8 cellular contexts compared by ENCODE assay signal in genomic region chr3:49802719-49803463, GRCh38. TPM values are rescaled to one million over a fixed set of nuclear protein-coding genes. Genes with fewer than 3 reads are reported as not detected.
A peak's percentile ranks its signal among the peaks of the same experiment; 100 is the strongest.
DNase-seq lines count a peak whose midpoint lies in the region; ATAC-seq, FAIRE-seq and TF ChIP-seq lines count a peak whose summit lies in the region.

INKA1 (plus strand) TSS chr3:49803261; CDS start chr3:49803393, 132 bp downstream.

- peaks cover 32% of the 10 kb centered on the region for H3K4me1 Mint-ChIP-seq in activated CD4-positive, alpha-beta T cell treated with anti-CD3 and anti-CD28 coated beads, Interleukin-2, amount 10 ng/mL, durations not matched to agents 7 days and 5 days

- peak within 1 kb of the TSS; percentile 50; the same call in 1 of the 2 replicates for H3K9ac ChIP-seq in HepG2 (ENCODE audit: insufficient read depth, low read depth, low read length)

- H2AFZ ChIP-seq in HepG2 (ENCODE audit: low read length): no peak within 1 kb of the TSS

- peak; percentile 77 for TF ChIP-seq CTCF in AG10803 (conservative IDR thresholded peaks at IDR 0.05; ENCODE audit: low read length)
- TF ChIP-seq CTCF in HepG2 (CRISPR knock-in tag; IDR thresholded peaks at IDR 0.05): peak; percentile 100

- no peaks in the 10 kb centered on the region for H3K79me2 ChIP-seq in HepG2 (ENCODE audit: insufficient read depth, low read length)

- TF ChIP-seq RAD21 in HepG2 (CRISPR knock-in tag; IDR thresholded peaks at IDR 0.05): peak; percentile 98

- CTCF ChIA-PET in activated CD4-positive, alpha-beta T cell treated with anti-CD3 and anti-CD28 coated beads, Interleukin-2, amount 10 ng/mL, durations not matched to agents 7 days and 5 days (lab: Charles Lee): interaction anchor here (0.6 to 3.1 kb wide), 31 partner anchors 9 to 302 kb away, joined by 3 to 48 read pairs (median 5); partner anchors contain the start of genes AMIGO3, IP6K1, MON1A and UBA7
- CTCF ChIA-PET in HepG2 (lab: Yijun Ruan, JAX; ENCODE audit: low intra/inter-chr PET ratio, low total read pairs): interaction anchor here (1.3 to 2.2 kb wide), 2 partner anchors 36 to 103 kb away, joined by 6 to 27 read pairs; no protein-coding TSS in a partner anchor

- WGBS in HepG2 (ENCODE audit: low lambda C conversion rate): 0% methylated on average over 2 of the region's 71 CpGs

- H3K4me1 ChIP-seq in HepG2 (ENCODE audit: insufficient read depth, low read length): peaks cover 78% of the 10 kb centered on the region

- FAIRE-seq in HepG2 (lab: Jason Lieb, UNC): no peak

- H3K4me3 ChIP-seq in AG10803 (ENCODE audit: low read length) (peak within 1 kb of the TSS; percentile 95), HepG2 (replicated peaks in 1 of 3; ENCODE audit: insufficient read depth in 1 of 3, low read depth in 2 of 3, low read length in 3 of 3) (peak within 1 kb of the TSS; percentile 73 to 89 (median 85))

- no peaks in the 10 kb centered on the region for H3K9me3 Mint-ChIP-seq in activated CD4-positive, alpha-beta T cell treated with anti-CD3 and anti-CD28 coated beads, Interleukin-2, amount 10 ng/mL, durations not matched to agents 7 days and 5 days

- no peaks in the 10 kb centered on the region for H3K9me3 ChIP-seq in HepG2 (ENCODE audit: low read length)

- H3K27me3 ChIP-seq in HepG2 (ENCODE audit: control insufficient read depth in 1 of 2, insufficient read depth in 2 of 2, low read length in 2 of 2): peaks cover 0 to 12% of the 10 kb centered on the region in 2 experiments; a peak in 3 of 5 replicates

- POLR2A ChIA-PET in activated CD4-positive, alpha-beta T cell treated with anti-CD3 and anti-CD28 coated beads, Interleukin-2, amount 10 ng/mL, durations not matched to agents 7 days and 5 days (lab: Charles Lee): interaction anchor here (1.9 kb wide), 1 partner anchor 11 kb away, joined by 4 read pairs; the partner anchor contains the start of gene UBA7
- POLR2A ChIA-PET in HepG2 (lab: Yijun Ruan, JAX): interaction anchor here (0.5 to 2.8 kb wide), 11 partner anchors 11 to 126 kb away, joined by 3 to 22 read pairs (median 4); partner anchors contain the start of genes IP6K1 and UBA7

- H3K4me3 Mint-ChIP-seq in activated CD4-positive, alpha-beta T cell treated with anti-CD3 and anti-CD28 coated beads, Interleukin-2, amount 10 ng/mL, durations not matched to agents 7 days and 5 days: peak within 1 kb of the TSS; percentile 78

- ATAC-seq in GM18873 (IDR thresholded peaks at IDR 0.05; ENCODE audit: low FRiP score, unreplicated experiment) (peak; percentile 40), HG03139 (IDR thresholded peaks at IDR 0.05; ENCODE audit: unreplicated experiment) (peak; percentile 37), HepG2 (peak; percentile 77)

- intact Hi-C loops in HepG2 (cut with micrococcal nuclease; ENCODE audit: unreplicated experiment): loop anchor here (1.0 kb wide), 2 partner anchors 36 to 103 kb away; no protein-coding TSS in a partner anchor

- no peaks in the 10 kb centered on the region for H3K36me3 ChIP-seq in HepG2 (replicated peaks in 1 of 2; ENCODE audit: control insufficient read depth in 1 of 2, insufficient read depth in 2 of 2, low read length in 2 of 2)

- no peak within 1 kb of the TSS for H3K27ac ChIP-seq in HepG2 (ENCODE audit: extremely low read length, insufficient read depth, low read length)

- peaks cover 14% of the 10 kb centered on the region for H3K27me3 Mint-ChIP-seq in activated CD4-positive, alpha-beta T cell treated with anti-CD3 and anti-CD28 coated beads, Interleukin-2, amount 10 ng/mL, durations not matched to agents 7 days and 5 days

- in situ Hi-C loops in HepG2 (cut with HindIII; ENCODE audit: extremely low pct_ligation_motif_present, low pct_unique_long_range_greater_than_20kb): loop anchor here (10.0 kb wide), 1 partner anchor 102 kb away; the partner anchor contains the start of gene MST1R

- DNase-seq in AG10803 (ENCODE audit: low read depth) (peak; percentile 79), NCI-H510A (lab: John Stamatoyannopoulos, UW) (peak; percentile 75), dedifferentiated amniotic fluid mesenchymal stem cell (ENCODE audit: extremely low spot score) (peak; percentile 81), HepG2 (ENCODE audit: low spot score) (peak; percentile 75)
- peak; percentile 92 for DNase-seq in activated CD4-positive, alpha-beta T cell treated with anti-CD3 and anti-CD28 coated beads, Interleukin-2, amount 10 ng/mL, durations not matched to agents 7 days and 5 days
- peak; percentile 87 to 88 for DNase-seq in stimulated activated CD4-positive, alpha-beta T cell treated with anti-CD3 and anti-CD28 coated beads, Interleukin-2, amount 100 ng/mL, for 48 hours

- peak within 1 kb of the TSS; percentile 93 for H3K4me2 ChIP-seq in HepG2 (ENCODE audit: low read depth, low read length)

- TF ChIP-seq POLR2A in HepG2 (IDR thresholded peaks at IDR 0.05; ENCODE audit: insufficient read depth in 1 of 2, low read depth in 2 of 2, low read length in 2 of 2): no peak

- TF ChIP-seq EP300 in HepG2 (IDR thresholded peaks at IDR 0.05; ENCODE audit: low read depth in 2 of 2, low read length in 2 of 2) (no peak), HepG2 (CRISPR knock-in tag; IDR thresholded peaks at IDR 0.05; ENCODE audit: borderline replicate concordance) (no peak)

- peak within 1 kb of the TSS; percentile 62 for H3K27ac Mint-ChIP-seq in activated CD4-positive, alpha-beta T cell treated with anti-CD3 and anti-CD28 coated beads, Interleukin-2, amount 10 ng/mL, durations not matched to agents 7 days and 5 days

- no peaks in the 10 kb centered on the region for H4K20me1 ChIP-seq in HepG2 (ENCODE audit: insufficient read depth, low read length)

- no TSS peak for BruUV-seq in HepG2 (replicated peaks; lab: Mats Ljungman, UMichigan)

- peaks cover 7% of the 10 kb centered on the region for H3K36me3 Mint-ChIP-seq in activated CD4-positive, alpha-beta T cell treated with anti-CD3 and anti-CD28 coated beads, Interleukin-2, amount 10 ng/mL, durations not matched to agents 7 days and 5 days (ENCODE audit: low read depth)

TF ChIP-seq in HepG2, 621 proteins besides CTCF, POLR2A, EP300 and RAD21 (continues in another document):
- TF ChIP-seq GPN1 (CRISPR knock-in tag; IDR thresholded peaks at IDR 0.05; ENCODE audit: borderline replicate concordance): 0 out of 2 replicates have a peak, but pooled peaks have one; percentile 40

RNA-seq across cellular contexts. Expression of gene INKA1, which starts in this region (rescaled TPM):
- under 1 TPM; 0.46 to 0.60 TPM for total RNA-seq in activated CD4-positive, alpha-beta T cell treated with anti-CD3 and anti-CD28 coated beads, Interleukin-2, amount 10 ng/mL, durations not matched to agents 7 days and 5 days
- 0.22 TPM in 1 of 2 replicates, not detected in the other for total RNA-seq in HepG2 (2016; rRNA removed; fragmentation: Illumina TruSeq; extraction: Trizol)
- total RNA-seq in HepG2 (2016; cell fraction: cytosol; rRNA removed; fragmentation: Illumina TruSeq; extraction: Trizol; ENCODE audit: low read depth): 0.30 TPM in 1 of 2 replicates, not detected in the other
- 0.15 TPM in 1 of 2 replicates, not detected in the other for total RNA-seq in HepG2 (2016; cell fraction: insoluble cytoplasmic fraction; rRNA removed; fragmentation: Illumina TruSeq; extraction: Trizol)
- total RNA-seq in HepG2 (2016; cell fraction: membrane; rRNA removed; fragmentation: Illumina TruSeq; extraction: Trizol): 0.17 and 0.28 TPM in 2 replicates
- not detected in 2 replicates for total RNA-seq in HepG2 (2016; cell fraction: nucleus; rRNA removed; fragmentation: Illumina TruSeq; extraction: Trizol)
- polyA plus RNA-seq in HepG2 (2011; rRNA removed): 0.41 and 0.77 TPM in 2 replicates
- polyA plus RNA-seq in HepG2 (2011; cell fraction: cytosol; rRNA removed): 0.42 and 0.78 TPM in 2 replicates
- polyA plus RNA-seq in HepG2 (2011; cell fraction: nucleus; rRNA removed): 0.34 and 1.1 TPM in 2 replicates
- polyA plus RNA-seq in HepG2 (2012): 0.28 and 0.42 TPM in 2 replicates
- 0.14 and 0.17 TPM in 2 replicates for polyA plus RNA-seq in HepG2 (2016; cell fraction: cytosol; fragmentation: Illumina TruSeq; extraction: Trizol; ENCODE audit: low read depth)
- 0.23 TPM in 1 of 2 replicates, not detected in the other for polyA plus RNA-seq in HepG2 (2016; cell fraction: insoluble cytoplasmic fraction; fragmentation: Illumina TruSeq; extraction: Trizol; ENCODE audit: low read depth)
- 0.22 TPM in 1 of 2 replicates, not detected in the other for polyA plus RNA-seq in HepG2 (2016; cell fraction: membrane; fragmentation: Illumina TruSeq; extraction: Trizol; ENCODE audit: low read depth)
- not detected in 2 replicates for polyA plus RNA-seq in HepG2 (2016; cell fraction: nucleus; fragmentation: Illumina TruSeq; extraction: Trizol; ENCODE audit: insufficient read depth, low read depth)
- polyA minus RNA-seq in HepG2 (2011; rRNA and poly(A)+ RNA removed; ENCODE audit: low replicate concordance): 0.38 and 0.82 TPM in 2 replicates
- polyA minus RNA-seq in HepG2 (2011; cell fraction: cytosol; rRNA and poly(A)+ RNA removed): 0.79 TPM in 1 of 2 replicates, not detected in the other
- 0.50 and 0.64 TPM in 2 replicates for polyA minus RNA-seq in HepG2 (2011; cell fraction: nucleus; rRNA and poly(A)+ RNA removed)

Comparison
In these comparisons a context has a peak if more than half of its experiments do, and no peak if none do; other contexts are left out.
1. Peak in DNase-seq in activated CD4-positive, alpha-beta T cell treated with anti-CD3 and anti-CD28 coated beads, Interleukin-2, amount 10 ng/mL, durations not matched to agents 7 days and 5 days; RNA of the gene not detected or under 1 TPM.